Comparison of ENCODE assay signal across 15 cellular contexts in the genomic region with DNA sequence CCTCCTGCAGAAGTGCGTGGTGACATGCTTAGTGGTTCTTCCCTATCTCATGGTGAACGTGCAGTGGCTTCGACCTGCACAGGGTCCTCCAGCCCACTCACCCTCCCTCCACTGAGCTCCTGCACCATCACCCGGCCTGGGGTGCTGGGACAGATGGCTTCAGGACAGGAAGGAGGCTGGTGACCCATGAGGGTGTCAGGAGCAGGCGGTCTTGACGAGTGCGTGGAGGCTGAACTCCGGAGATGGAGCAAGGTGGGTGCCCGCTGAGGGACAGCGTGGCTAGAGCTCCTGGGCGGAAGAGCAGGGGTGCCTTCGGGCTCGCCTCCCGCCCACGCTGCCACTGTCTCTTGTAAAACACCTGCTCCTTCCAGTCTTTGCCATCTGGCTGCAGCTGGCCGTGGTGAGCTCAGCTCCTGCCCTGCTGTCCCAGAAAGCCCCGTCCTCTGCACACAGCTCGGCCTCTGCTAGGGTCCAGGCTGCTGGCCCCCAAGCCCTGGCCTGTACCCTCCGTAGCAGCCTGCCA. TPM values are rescaled to one million over a fixed set of nuclear protein-coding genes. Genes with fewer than 3 reads are reported as not detected.
A peak's percentile ranks its signal among the peaks of the same experiment; 100 is the strongest.
DNase-seq lines count a peak whose midpoint lies in the region; ATAC-seq and TF ChIP-seq lines count a peak whose summit lies in the region.
"Had no signal": no experiment of that assay in that cellular context is flagged by ENCODE, and none has a peak within 500 bp of the region (broad histone marks: within the 10 kb centered on the region; RNA-seq: fewer than 3 reads in every experiment).

No MANE protein-coding gene starts in this region.

- peaks cover 2% of the 10 kb centered on the region; the same call in 1 of the 2 replicates for H3K4me1 Mint-ChIP-seq in WTC11
- H3K4me1 Mint-ChIP-seq in activated T-cell treated with anti-CD3 and anti-CD28 coated beads, Interleukin-2, amount 50 U/mL, for 24 hours (ENCODE audit: low read depth) = no peaks in the 10 kb centered on the region
- H3K4me1 Mint-ChIP-seq: stimulated activated memory B cell treated with anti-CD40 and anti-IgM and Interleukin-4, amounts not matched to agents 10 μg/mL and 1 μg/mL and 100 μg/mL, for 72 hours; T-cell had no signal

- POLR2A ChIA-PET in WTC11 (lab: Charles Lee) = interaction anchor here (1.1 kb wide), 1 partner anchor 11 kb away, joined by 3 read pairs; no protein-coding TSS in a partner anchor

- H3K27me3 Mint-ChIP-seq in WTC11 (ENCODE audit: low read depth) = no peaks in the 10 kb centered on the region
- no peaks in the 10 kb centered on the region for H3K27me3 Mint-ChIP-seq in activated T-cell treated with anti-CD3 and anti-CD28 coated beads, Interleukin-2, amount 50 U/mL, for 24 hours
- H3K27me3 Mint-ChIP-seq: naive thymus-derived CD4-positive, alpha-beta T cell had no signal

- no peak for TF ChIP-seq CTCF in WTC11 (IDR thresholded peaks at IDR 0.05)

- H3K36me3 Mint-ChIP-seq in WTC11 = 0 out of 2 replicates have a peak, but pooled peaks cover 2% of the 10 kb centered on the region
- H3K36me3 Mint-ChIP-seq in activated T-cell treated with anti-CD3 and anti-CD28 coated beads, Interleukin-2, amount 50 U/mL, for 24 hours (ENCODE audit: low read depth) = no peaks in the 10 kb centered on the region
- H3K36me3 Mint-ChIP-seq: naive thymus-derived CD4-positive, alpha-beta T cell; stimulated activated memory B cell treated with anti-CD40 and anti-IgM and Interleukin-4, amounts not matched to agents 10 μg/mL and 1 μg/mL and 100 μg/mL, for 72 hours; T-cell had no signal

- no peak for ATAC-seq in WTC11
- ATAC-seq: naive thymus-derived CD4-positive, alpha-beta T cell; stimulated activated memory B cell treated with anti-CD40 and anti-IgM and Interleukin-4, amounts not matched to agents 10 μg/mL and 1 μg/mL and 100 μg/mL, for 72 hours; T-cell had no signal

- intact Hi-C loops in posterior cingulate gyrus (cut with DNase I) = no loop called here

- peaks cover 7% of the 10 kb centered on the region for H3K9me3 Mint-ChIP-seq in WTC11
- H3K9me3 Mint-ChIP-seq in activated T-cell treated with anti-CD3 and anti-CD28 coated beads, Interleukin-2, amount 50 U/mL, for 24 hours = no peaks in the 10 kb centered on the region
- H3K9me3 Mint-ChIP-seq: stimulated activated memory B cell treated with anti-CD40 and anti-IgM and Interleukin-4, amounts not matched to agents 10 μg/mL and 1 μg/mL and 100 μg/mL, for 72 hours; T-cell had no signal

- no peak overlapping the region for H3K4me3 Mint-ChIP-seq in WTC11
- H3K4me3 Mint-ChIP-seq in activated T-cell treated with anti-CD3 and anti-CD28 coated beads, Interleukin-2, amount 50 U/mL, for 24 hours = no peak overlapping the region
- H3K4me3 Mint-ChIP-seq: naive thymus-derived CD4-positive, alpha-beta T cell; stimulated activated memory B cell treated with anti-CD40 and anti-IgM and Interleukin-4, amounts not matched to agents 10 μg/mL and 1 μg/mL and 100 μg/mL, for 72 hours; T-cell had no signal

- DNase-seq in DMS53 (lab: John Stamatoyannopoulos, UW) = peak; percentile 43
- DNase-seq in DMS53 treated with DMSO at 0.1 percent for 48 hours (lab: John Stamatoyannopoulos, UW; ENCODE audit: unreplicated experiment) = no peak
- DNase-seq in WTC11 (ENCODE audit: low spot score) = peak; percentile 6
- peak in 6 of 10 donors; percentile 1 to 56 (median 10) for DNase-seq in posterior cingulate gyrus
- no peak for DNase-seq in NCI-H1048 (lab: John Stamatoyannopoulos, UW)
- DNase-seq in activated T-cell treated with anti-CD3 and anti-CD28 coated beads, Interleukin-2, amount 50 U/mL, for 24 hours = no peak
- DNase-seq: anterior cingulate cortex; KG1; stimulated activated CD4-positive, alpha-beta T cell treated with anti-CD3 and anti-CD28 coated beads, Interleukin-12 subunit alpha, Interleukin-12 subunit beta, amount 100 ng/mL, for 4 hours; T-cell had no signal

- CTCF ChIA-PET in WTC11 (lab: Charles Lee) = interaction anchor here (1.2 to 3.3 kb wide), 3 partner anchors 21 to 170 kb away, joined by 3 to 13 read pairs (median 4); no protein-coding TSS in a partner anchor

- no peak overlapping the region for H3K27ac Mint-ChIP-seq in WTC11
- H3K27ac Mint-ChIP-seq in activated T-cell treated with anti-CD3 and anti-CD28 coated beads, Interleukin-2, amount 50 U/mL, for 24 hours = no peak overlapping the region
- H3K27ac Mint-ChIP-seq: stimulated activated memory B cell treated with anti-CD40 and anti-IgM and Interleukin-4, amounts not matched to agents 10 μg/mL and 1 μg/mL and 100 μg/mL, for 72 hours; T-cell had no signal

TF ChIP-seq in WTC11, 78 proteins besides CTCF, POLR2A, EP300 and RAD21:
- TF ChIP-seq, protein P1, sequence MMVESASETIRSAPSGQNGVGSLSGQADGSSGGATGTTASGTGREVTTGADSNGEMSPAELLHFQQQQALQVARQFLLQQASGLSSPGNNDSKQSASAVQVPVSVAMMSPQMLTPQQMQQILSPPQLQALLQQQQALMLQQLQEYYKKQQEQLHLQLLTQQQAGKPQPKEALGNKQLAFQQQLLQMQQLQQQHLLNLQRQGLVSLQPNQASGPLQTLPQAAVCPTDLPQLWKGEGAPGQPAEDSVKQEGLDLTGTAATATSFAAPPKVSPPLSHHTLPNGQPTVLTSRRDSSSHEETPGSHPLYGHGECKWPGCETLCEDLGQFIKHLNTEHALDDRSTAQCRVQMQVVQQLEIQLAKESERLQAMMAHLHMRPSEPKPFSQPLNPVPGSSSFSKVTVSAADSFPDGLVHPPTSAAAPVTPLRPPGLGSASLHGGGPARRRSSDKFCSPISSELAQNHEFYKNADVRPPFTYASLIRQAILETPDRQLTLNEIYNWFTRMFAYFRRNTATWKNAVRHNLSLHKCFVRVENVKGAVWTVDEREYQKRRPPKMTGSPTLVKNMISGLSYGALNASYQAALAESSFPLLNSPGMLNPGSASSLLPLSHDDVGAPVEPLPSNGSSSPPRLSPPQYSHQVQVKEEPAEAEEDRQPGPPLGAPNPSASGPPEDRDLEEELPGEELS (CRISPR knock-in tag; IDR thresholded peaks at IDR 0.05) = no peak
- TF ChIP-seq, protein P2, sequence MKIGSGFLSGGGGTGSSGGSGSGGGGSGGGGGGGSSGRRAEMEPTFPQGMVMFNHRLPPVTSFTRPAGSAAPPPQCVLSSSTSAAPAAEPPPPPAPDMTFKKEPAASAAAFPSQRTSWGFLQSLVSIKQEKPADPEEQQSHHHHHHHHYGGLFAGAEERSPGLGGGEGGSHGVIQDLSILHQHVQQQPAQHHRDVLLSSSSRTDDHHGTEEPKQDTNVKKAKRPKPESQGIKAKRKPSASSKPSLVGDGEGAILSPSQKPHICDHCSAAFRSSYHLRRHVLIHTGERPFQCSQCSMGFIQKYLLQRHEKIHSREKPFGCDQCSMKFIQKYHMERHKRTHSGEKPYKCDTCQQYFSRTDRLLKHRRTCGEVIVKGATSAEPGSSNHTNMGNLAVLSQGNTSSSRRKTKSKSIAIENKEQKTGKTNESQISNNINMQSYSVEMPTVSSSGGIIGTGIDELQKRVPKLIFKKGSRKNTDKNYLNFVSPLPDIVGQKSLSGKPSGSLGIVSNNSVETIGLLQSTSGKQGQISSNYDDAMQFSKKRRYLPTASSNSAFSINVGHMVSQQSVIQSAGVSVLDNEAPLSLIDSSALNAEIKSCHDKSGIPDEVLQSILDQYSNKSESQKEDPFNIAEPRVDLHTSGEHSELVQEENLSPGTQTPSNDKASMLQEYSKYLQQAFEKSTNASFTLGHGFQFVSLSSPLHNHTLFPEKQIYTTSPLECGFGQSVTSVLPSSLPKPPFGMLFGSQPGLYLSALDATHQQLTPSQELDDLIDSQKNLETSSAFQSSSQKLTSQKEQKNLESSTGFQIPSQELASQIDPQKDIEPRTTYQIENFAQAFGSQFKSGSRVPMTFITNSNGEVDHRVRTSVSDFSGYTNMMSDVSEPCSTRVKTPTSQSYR (CRISPR knock-in tag; IDR thresholded peaks at IDR 0.05) = no peak
- TF ChIP-seq CREB1 (CRISPR knock-in tag; IDR thresholded peaks at IDR 0.05) (no peak), CREM (CRISPR knock-in tag; IDR thresholded peaks at IDR 0.05) (no peak), GTF2I (CRISPR knock-in tag; conservative IDR thresholded peaks at IDR 0.05) (no peak), TP53 (CRISPR knock-in tag; IDR thresholded peaks at IDR 0.05) (no peak)

RNA-seq across cellular contexts. Expression of a gene that starts 8.3 kb away (rescaled TPM):
- not detected in 3 replicates for total RNA-seq in WTC11 (2021)
- total RNA-seq: lung; naive thymus-derived CD4-positive, alpha-beta T cell; RPMI7951; T-cell; urinary bladder had no signal

RNA-seq across cellular contexts. Expression of a gene that starts 19.6 kb away (rescaled TPM):
- 0.16 TPM in 1 of 3 replicates, not detected in the others for total RNA-seq in WTC11 (2021)
- total RNA-seq: lung; naive thymus-derived CD4-positive, alpha-beta T cell; RPMI7951; T-cell; urinary bladder had no signal

RNA-seq across cellular contexts. Expression of a gene that starts 26.9 kb away (rescaled TPM):
- not detected in 3 replicates for total RNA-seq in WTC11 (2021)
- total RNA-seq: lung; naive thymus-derived CD4-positive, alpha-beta T cell; RPMI7951; T-cell; urinary bladder had no signal

RNA-seq across cellular contexts. Expression of a gene that starts 41.9 kb away (rescaled TPM):
- total RNA-seq in WTC11 (2021) = not detected in 3 replicates
- total RNA-seq: lung; naive thymus-derived CD4-positive, alpha-beta T cell; RPMI7951; T-cell; urinary bladder had no signal

RNA-seq across cellular contexts. Expression of a gene that starts 48.7 kb away (rescaled TPM):
- total RNA-seq in WTC11 (2021) = not detected in 3 replicates
- total RNA-seq: lung; naive thymus-derived CD4-positive, alpha-beta T cell; RPMI7951; T-cell; urinary bladder had no signal

Comparison
In these comparisons a context has a peak if more than half of its experiments do, and no peak if none do; other contexts are left out.
1. DNase-seq: peak in DMS53 (single experiment), WTC11 (single experiment) and posterior cingulate gyrus (6 of 10); none in DMS53 treated with DMSO at 0.1 percent for 48 hours (single experiment), NCI-H1048 (single experiment) and activated T-cell treated with anti-CD3 and anti-CD28 coated beads, Interleukin-2, amount 50 U/mL, for 24 hours (single experiment).